ENCODE assay signal across 10 cellular contexts in the genomic region with DNA sequence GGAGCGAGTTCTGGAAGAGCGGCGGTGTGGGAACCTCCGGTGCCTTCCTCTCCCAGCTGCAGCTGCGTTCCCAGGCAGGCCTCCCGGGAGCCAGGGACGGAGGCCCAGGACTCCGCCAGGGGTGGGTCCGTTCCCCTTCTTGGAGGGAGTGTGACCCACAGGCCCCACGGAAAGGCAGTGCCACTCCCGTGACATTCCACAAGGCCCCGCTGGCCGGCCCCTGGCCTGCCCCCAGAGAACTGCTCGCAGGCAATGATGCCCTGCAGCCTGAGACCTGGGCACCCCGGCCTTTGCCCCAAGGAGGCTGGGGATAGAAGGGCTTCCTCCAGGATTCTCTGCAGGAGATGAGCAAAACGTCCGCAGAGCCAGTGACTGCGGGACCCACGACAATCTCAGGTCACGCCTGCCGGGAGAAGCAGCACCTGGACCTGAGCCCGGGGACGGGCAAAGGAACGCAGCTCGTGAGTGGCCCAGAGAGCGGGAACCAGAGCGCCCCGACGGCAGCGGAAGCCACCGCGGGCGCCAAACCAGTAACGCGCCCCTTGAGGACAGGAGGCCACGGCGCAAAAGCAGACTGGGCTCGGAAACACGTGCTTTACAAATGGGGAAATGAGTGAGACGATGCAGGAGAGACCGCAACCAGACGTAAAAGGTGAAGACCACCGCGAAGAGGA. TPM values are rescaled to one million over a fixed set of nuclear protein-coding genes. Genes with fewer than 3 reads are reported as not detected.
DNase-seq lines count a peak whose midpoint lies in the region; ATAC-seq and TF ChIP-seq lines count a peak whose summit lies in the region.
"Had no signal": no experiment of that assay in that cellular context is flagged by ENCODE, and none has a peak within 500 bp of the region (broad histone marks: within the 10 kb centered on the region; RNA-seq: fewer than 3 reads in every experiment).

No MANE protein-coding gene starts in this region.

- no peak overlapping the region for H2BK12ac ChIP-seq in neuronal stem cell (ENCODE audit: low read length)

- no peak overlapping the region for H4K8ac ChIP-seq in neuronal stem cell (ENCODE audit: low read depth, low read length)

- H3K14ac ChIP-seq in neuronal stem cell (ENCODE audit: low read length), result no peak overlapping the region

- H3K18ac ChIP-seq in neuronal stem cell (ENCODE audit: low read length), result peak overlapping the region; percentile 64

- H3K4me1 ChIP-seq in breast epithelium (no peaks in the 10 kb centered on the region), endodermal cell (ENCODE audit: control insufficient read depth, insufficient read depth, low read length) (no peaks in the 10 kb centered on the region), neuronal stem cell (ENCODE audit: control insufficient read depth in 2 of 2, insufficient read depth in 1 of 2, low read depth in 1 of 2, low read length in 2 of 2) (no peaks in the 10 kb centered on the region), aorta (ENCODE audit: control insufficient read depth in 1 of 2, insufficient read depth in 2 of 2, low read length in 2 of 2) (no peaks in the 10 kb centered on the region), PC-3 (ENCODE audit: insufficient read depth, low read length) (no peaks in the 10 kb centered on the region)

- no peaks in the 10 kb centered on the region for H3K36me3 Mint-ChIP-seq in MCF 10A (ENCODE audit: insufficient read depth, unreplicated experiment)
- no peaks in the 10 kb centered on the region for H3K36me3 Mint-ChIP-seq in endodermal cell (ENCODE audit: low read depth)

- TF ChIP-seq POLR2A in breast epithelium (IDR thresholded peaks at IDR 0.05), result no peak

- POLR2A ChIA-PET in MCF 10A (lab: Yijun Ruan, JAX), result no interaction called here
- POLR2A ChIA-PET in PC-3 (lab: Charles Lee; ENCODE audit: unreplicated experiment), result no interaction called here

- no peak overlapping the region for H2BK5ac ChIP-seq in neuronal stem cell (ENCODE audit: low read length)

- H3K4me3 Mint-ChIP-seq in MCF 10A (ENCODE audit: unreplicated experiment), result no peak overlapping the region
- no peak overlapping the region for H3K4me3 Mint-ChIP-seq in endodermal cell
- H3K4me3 Mint-ChIP-seq: nephron had no signal

- H2BK120ac ChIP-seq in neuronal stem cell (ENCODE audit: low read depth, low read length), result no peak overlapping the region

- no peak overlapping the region for H3K23ac ChIP-seq in neuronal stem cell (ENCODE audit: low read depth, low read length, poor library complexity)

- H2AFZ ChIP-seq in neuronal stem cell (ENCODE audit: low read length) (no peak overlapping the region), PC-3 (ENCODE audit: low read length) (no peak overlapping the region)

- no peaks in the 10 kb centered on the region for H4K20me1 ChIP-seq in PC-3 (ENCODE audit: low read length)
- H4K20me1 ChIP-seq: BLaER1 had no signal

- H3K4me2 ChIP-seq in neuronal stem cell (ENCODE audit: insufficient read depth, low read length, poor library complexity, severe bottlenecking) (no peak overlapping the region), PC-3 (ENCODE audit: low read length) (no peak overlapping the region)
- H3K4me2 ChIP-seq: BLaER1 had no signal

- H3K4ac ChIP-seq in neuronal stem cell (ENCODE audit: low read length), result no peak overlapping the region

- no peaks in the 10 kb centered on the region for H3F3A ChIP-seq in PC-3 (ENCODE audit: low read length, unreplicated experiment)

- DNase-seq in breast epithelium (ENCODE audit: low spot score in 2 of 2), result peak in 1 of 2 donors; percentile 43
- DNase-seq in MCF 10A (ENCODE audit: unreplicated experiment), result no peak
- DNase-seq in endodermal cell, result peak; percentile 68
- DNase-seq in neuronal stem cell (ENCODE audit: low spot score), result no peak
- peak in 1 of 2 donors; percentile 83 for DNase-seq in aorta
- DNase-seq in PC-3, result no peak

- no peak overlapping the region for H2BK15ac ChIP-seq in neuronal stem cell (ENCODE audit: low read length)

- H3K27ac Mint-ChIP-seq in MCF 10A (ENCODE audit: low read depth, unreplicated experiment) (no peak overlapping the region), endodermal cell (no peak overlapping the region)
- H3K27ac Mint-ChIP-seq: nephron had no signal

- H3K27me3 ChIP-seq in breast epithelium, result no peaks in the 10 kb centered on the region
- peaks cover 14% of the 10 kb centered on the region for H3K27me3 ChIP-seq in endodermal cell (ENCODE audit: control insufficient read depth, insufficient read depth, low read length, poor library complexity, severe bottlenecking)
- peaks cover 0 to 23% (median 8%) of the 10 kb centered on the region in 3 experiments for H3K27me3 ChIP-seq in neuronal stem cell (ENCODE audit: control insufficient read depth in 3 of 3, insufficient read depth in 3 of 3, low read depth in 1 of 3, low read length in 3 of 3)
- no peaks in the 10 kb centered on the region for H3K27me3 ChIP-seq in aorta (ENCODE audit: control insufficient read depth in 1 of 2, insufficient read depth in 2 of 2, low read length in 1 of 2)
- 0 out of 2 replicates have a peak, but pooled peaks cover 4% of the 10 kb centered on the region for H3K27me3 ChIP-seq in PC-3 (ENCODE audit: low read length)
- H3K27me3 ChIP-seq: BLaER1 had no signal

- H3K79me1 ChIP-seq in neuronal stem cell (ENCODE audit: low read depth, low read length), result peaks cover 4% of the 10 kb centered on the region

- peak overlapping the region; percentile 44 to 67 for H3K27ac ChIP-seq in breast epithelium
- H3K27ac ChIP-seq in endodermal cell (ENCODE audit: low read depth, low read length), result no peak overlapping the region
- no peak overlapping the region for H3K27ac ChIP-seq in neuronal stem cell (replicated peaks; ENCODE audit: low read length)
- H3K27ac ChIP-seq in aorta (ENCODE audit: low read depth in 1 of 2, low read length in 2 of 2), result no peak overlapping the region
- no peak overlapping the region for H3K27ac ChIP-seq in PC-3 (ENCODE audit: low read length)
- H3K27ac ChIP-seq: BLaER1 had no signal

- H3K79me2 ChIP-seq in PC-3 (ENCODE audit: low read length), result no peaks in the 10 kb centered on the region

- H3K9ac ChIP-seq in endodermal cell (ENCODE audit: extremely low read depth, low read length, poor library complexity, severe bottlenecking), result no peak overlapping the region
- no peak overlapping the region for H3K9ac ChIP-seq in neuronal stem cell (ENCODE audit: low read depth, low read length, poor library complexity)
- H3K9ac ChIP-seq in PC-3 (ENCODE audit: low read length), result no peak overlapping the region
- H3K9ac ChIP-seq: BLaER1 had no signal

- H3K9me3 Mint-ChIP-seq in MCF 10A (ENCODE audit: unreplicated experiment) (no peaks in the 10 kb centered on the region), endodermal cell (peaks cover 4% of the 10 kb centered on the region)
- H3K9me3 Mint-ChIP-seq: nephron had no signal

- H3K27me3 Mint-ChIP-seq in MCF 10A (ENCODE audit: insufficient read depth, unreplicated experiment) (peaks cover 9% of the 10 kb centered on the region), endodermal cell (ENCODE audit: insufficient read depth) (peaks cover 39% of the 10 kb centered on the region)

- H3K9me3 ChIP-seq in breast epithelium, result no peaks in the 10 kb centered on the region
- peaks cover 5% of the 10 kb centered on the region for H3K9me3 ChIP-seq in endodermal cell (ENCODE audit: control insufficient read depth, low read length)
- peaks cover 0 to 5% of the 10 kb centered on the region in 2 donors for H3K9me3 ChIP-seq in neuronal stem cell (replicated peaks in 1 of 2; ENCODE audit: control insufficient read depth in 2 of 2, insufficient read depth in 1 of 2, low read depth in 1 of 2, low read length in 2 of 2)
- H3K9me3 ChIP-seq in aorta (ENCODE audit: control insufficient read depth, low read length), result no peaks in the 10 kb centered on the region
- no peaks in the 10 kb centered on the region for H3K9me3 ChIP-seq in PC-3 (ENCODE audit: low read length)

- no peak overlapping the region for H2AK5ac ChIP-seq in neuronal stem cell (ENCODE audit: low read depth, low read length)

- no peak overlapping the region for H4K91ac ChIP-seq in neuronal stem cell (ENCODE audit: low read depth, low read length, poor library complexity)

- intact Hi-C loops in breast epithelium (cut with DNase I; ENCODE audit: low total_unique reads) (no loop called here), MCF 10A (cut with micrococcal nuclease) (no loop called here), aorta (cut with DNase I) (no loop called here), PC-3 (cut with micrococcal nuclease) (no loop called here)

- WGBS in endodermal cell (ENCODE audit: insufficient coverage in 1 of 2, insufficient read length in 1 of 2), 2 experiments, result 89 to 90% methylated on average over 37 to 44 of the region's 44 CpGs
- WGBS in neuronal stem cell (ENCODE audit: extremely low coverage in 2 of 2, insufficient read length in 2 of 2, insufficient replicate concordance in 1 of 2), 2 donors, result no CpG with 5 or more reads among the region's 44 CpGs
- 21 to 39% methylated on average over 44 of the region's 44 CpGs for WGBS in aorta, 2 donors

- TF ChIP-seq CTCF in breast epithelium (IDR thresholded peaks at IDR 0.05), result no peak
- no peak for TF ChIP-seq CTCF in MCF 10A (IDR thresholded peaks at IDR 0.05; ENCODE audit: unreplicated experiment)
- no peak for TF ChIP-seq CTCF in endodermal cell (conservative IDR thresholded peaks at IDR 0.05)
- no peak for TF ChIP-seq CTCF in PC-3 (conservative IDR thresholded peaks at IDR 0.05; ENCODE audit: low read depth, low read length)

- H3K9me2 ChIP-seq in PC-3 (replicated peaks; ENCODE audit: low read length), result no peaks in the 10 kb centered on the region

- no peaks in the 10 kb centered on the region for H3K4me1 Mint-ChIP-seq in MCF 10A (ENCODE audit: insufficient read depth, unreplicated experiment)
- no peaks in the 10 kb centered on the region for H3K4me1 Mint-ChIP-seq in endodermal cell
- H3K4me1 Mint-ChIP-seq: nephron had no signal

- H3K36me3 ChIP-seq in breast epithelium (no peaks in the 10 kb centered on the region), endodermal cell (ENCODE audit: control insufficient read depth, insufficient read depth, low read length) (no peaks in the 10 kb centered on the region), neuronal stem cell (replicated peaks in 1 of 2; ENCODE audit: control insufficient read depth in 2 of 2, insufficient read depth in 2 of 2, low read length in 2 of 2) (no peaks in the 10 kb centered on the region), aorta (ENCODE audit: control insufficient read depth in 1 of 2, insufficient read depth in 2 of 2, low read length in 1 of 2) (no peaks in the 10 kb centered on the region), PC-3 (ENCODE audit: low read depth, low read length) (no peaks in the 10 kb centered on the region)
- H3K36me3 ChIP-seq: BLaER1 had no signal

- BruUV-seq in MCF 10A (replicated peaks; lab: Mats Ljungman, UMichigan) (no TSS peak), PC-3 (replicated peaks; lab: Mats Ljungman, UMichigan) (no TSS peak)

- peak; percentile 65 for ATAC-seq in aorta (ENCODE audit: low FRiP score)
- ATAC-seq in GM21528 (IDR thresholded peaks at IDR 0.05; ENCODE audit: low FRiP score, unreplicated experiment), result no peak
- ATAC-seq in HG02884 (IDR thresholded peaks at IDR 0.05; ENCODE audit: unreplicated experiment), result no peak
- ATAC-seq in PC-3, result no peak

- H3K4me3 ChIP-seq in breast epithelium (peak overlapping the region; percentile 35 to 67 (median 55)), endodermal cell (ENCODE audit: low read length) (no peak overlapping the region), neuronal stem cell (ENCODE audit: low read length in 2 of 2) (no peak overlapping the region), aorta (ENCODE audit: low read length in 2 of 2) (no peak overlapping the region), PC-3 (ENCODE audit: low read length) (no peak overlapping the region)
- H3K4me3 ChIP-seq: BLaER1 had no signal

- CTCF ChIA-PET in MCF 10A (lab: Yijun Ruan, JAX) (no interaction called here), PC-3 (lab: Charles Lee) (no interaction called here)

RNA-seq across cellular contexts. Expression of gene OBP2B, which starts 9.3 kb away (rescaled TPM):
- under 1 TPM in 2 of 3 donors, not detected in 1; 0.88 to 0.98 TPM for total RNA-seq in breast epithelium
- total RNA-seq in MCF 10A (2022), result not detected in 2 replicates
- not detected for total RNA-seq in endodermal cell
- polyA plus RNA-seq in endodermal cell (2013, experiment 1 of 2), result not detected
- polyA plus RNA-seq in endodermal cell (2013, experiment 2 of 2), result not detected
- not detected for polyA plus RNA-seq in neuronal stem cell (2013, experiment 1 of 2)
- polyA plus RNA-seq in neuronal stem cell (2013, experiment 2 of 2), result not detected
- not detected for total RNA-seq in aorta
- polyA plus RNA-seq in aorta, result not detected
- not detected in 2 replicates for total RNA-seq in PC-3 (2014; rRNA removed)

RNA-seq across cellular contexts. Expression of gene GBGT1, which starts 36.1 kb away (rescaled TPM):
- total RNA-seq in breast epithelium, result 10 to 100 TPM; 14.8 to 21.3 (median 15.0) TPM
- total RNA-seq in MCF 10A (2022), result not detected in 2 replicates
- 10 to 100 TPM; 28.2 to 29.1 TPM for total RNA-seq in endodermal cell
- polyA plus RNA-seq in endodermal cell (2013, experiment 1 of 2), result 7.5 TPM
- 7.8 TPM for polyA plus RNA-seq in endodermal cell (2013, experiment 2 of 2)
- polyA plus RNA-seq in neuronal stem cell (2013, experiment 1 of 2), result 2.2 TPM
- 1.8 TPM for polyA plus RNA-seq in neuronal stem cell (2013, experiment 2 of 2)
- total RNA-seq in aorta, result 10 to 100 TPM; 12.9 to 28.9 TPM
- polyA plus RNA-seq in aorta, result 1 to 10 TPM; 2.8 to 5.5 TPM
- total RNA-seq in PC-3 (2014; rRNA removed), result not detected in 2 replicates

Comparison
In these comparisons a context has a peak if more than half of its experiments do, and no peak if none do; other contexts are left out.
1. RNA of gene GBGT1, which starts 36.1 kb away (total RNA-seq): 28.2 to 29.1 TPM in endodermal cell, 12.9 to 28.9 TPM in aorta and 14.8 to 21.3 TPM in breast epithelium; not detected in MCF 10A and not detected in PC-3; every median in the first group is over 10 times any median in the second.
2. H3K27ac ChIP-seq: peak in breast epithelium (2 of 2); none in endodermal cell (single experiment), neuronal stem cell (single experiment), aorta (0 of 2) and PC-3 (single experiment).
3. H3K4me3 ChIP-seq: peak in breast epithelium (3 of 3); none in endodermal cell (single experiment), neuronal stem cell (0 of 2), aorta (0 of 2) and PC-3 (single experiment).